1 cellular context compared by ENCODE assay signal in genomic region chr5:961711-962240, GRCh38.
TF ChIP-seq lines count a peak whose summit lies in the region.

No MANE protein-coding gene starts in this region.

TF ChIP-seq in SK-N-SH treated with all-trans-retinoic acid at 6 μM for 48 hours, 23 proteins besides CTCF, POLR2A, EP300 and RAD21 (continued from another document):
- TF ChIP-seq TSHZ2 (CRISPR knock-in tag; IDR thresholded peaks at IDR 0.05) (no peak), SNAI2 (CRISPR knock-in tag; IDR thresholded peaks at IDR 0.05) (no peak), ZNF8 (CRISPR knock-in tag; IDR thresholded peaks at IDR 0.05) (no peak), BACH2 (CRISPR knock-in tag; IDR thresholded peaks at IDR 0.05; ENCODE audit: borderline replicate concordance) (no peak), ARNTL (CRISPR knock-in tag; IDR thresholded peaks at IDR 0.05; ENCODE audit: borderline replicate concordance, low read depth) (no peak), TOX (CRISPR knock-in tag; IDR thresholded peaks at IDR 0.05; ENCODE audit: borderline replicate concordance) (no peak), ZNF70 (CRISPR knock-in tag; IDR thresholded peaks at IDR 0.05) (no peak), CSRNP3 (CRISPR knock-in tag; IDR thresholded peaks at IDR 0.05) (no peak)
